ENCODE assay signal across 12 cellular contexts in genomic region chr11:34345991-34346480, GRCh38. TPM values are rescaled to one million over a fixed set of nuclear protein-coding genes. Genes with fewer than 3 reads are reported as not detected.
DNase-seq lines count a peak whose midpoint lies in the region; ATAC-seq and TF ChIP-seq lines count a peak whose summit lies in the region.
"Had no signal": no experiment of that assay in that cellular context is flagged by ENCODE, and none has a peak within 500 bp of the region (broad histone marks: within the 10 kb centered on the region; RNA-seq: fewer than 3 reads in every experiment).

No MANE protein-coding gene starts in this region.

- ATAC-seq in left lobe of liver (peak; percentile 22), GM19467 (IDR thresholded peaks at IDR 0.05; ENCODE audit: unreplicated experiment) (no peak), HG03025 (IDR thresholded peaks at IDR 0.05; ENCODE audit: low FRiP score, unreplicated experiment) (no peak)
- ATAC-seq: activated T-cell treated with anti-CD3 and anti-CD28 coated beads, Interleukin-2, amount 50 U/mL, for 72 hours had no signal

- H3K36me3 Mint-ChIP-seq in IgD-negative memory B cell: peaks cover 2% of the 10 kb centered on the region

- peaks cover 0 to 93% (median 56%) of the 10 kb centered on the region in 4 donors for H3K4me1 ChIP-seq in tibial artery

- H3K4me3 Mint-ChIP-seq in IgD-negative memory B cell: no peak overlapping the region
- H3K4me3 Mint-ChIP-seq: activated T-cell treated with anti-CD3 and anti-CD28 coated beads, Interleukin-2, amount 50 U/mL, for 72 hours had no signal

- no peaks in the 10 kb centered on the region for H3K9me3 Mint-ChIP-seq in IgD-negative memory B cell
- H3K9me3 Mint-ChIP-seq: activated T-cell treated with anti-CD3 and anti-CD28 coated beads, Interleukin-2, amount 50 U/mL, for 72 hours had no signal

- intact Hi-C loops in tibial artery (cut with DNase I; ENCODE audit: low total_unique reads): no loop called here

- H3K4me3 ChIP-seq in choroid plexus epithelial cell (ENCODE audit: low read depth, low read length) (no peak overlapping the region), tibial artery (peak overlapping the region in 1 of 2 donors; percentile 20)

- DNase-seq in choroid plexus epithelial cell (ENCODE audit: low read depth) (peak; percentile 66), left lobe of liver (ENCODE audit: low spot score) (no peak), tibial artery (peak; percentile 60 to 79), cerebellum (ENCODE audit: low spot score) (no peak)
- DNase-seq in stimulated activated CD4-positive, alpha-beta T cell treated with anti-CD3 and anti-CD28 coated beads, Interleukin-4, amount 100 ng/mL, for 4 hours: no peak
- DNase-seq: activated T-cell treated with anti-CD3 and anti-CD28 coated beads, Interleukin-2, amount 50 U/mL, for 72 hours; NCI-H1694; OCI-M1; stimulated activated naive CD4-positive, alpha-beta T cell treated with Interleukin-2 at 50 U/mL for 16 hours had no signal

- TF ChIP-seq CTCF in choroid plexus epithelial cell (conservative IDR thresholded peaks at IDR 0.05; ENCODE audit: low read depth, low read length) (no peak), tibial artery (IDR thresholded peaks at IDR 0.05) (no peak)

- H3K36me3 ChIP-seq in tibial artery: no peaks in the 10 kb centered on the region

- H3K9me3 ChIP-seq in tibial artery: no peaks in the 10 kb centered on the region

- peak overlapping the region in 2 of 3 donors; percentile 6 to 30 for H3K27ac Mint-ChIP-seq in IgD-negative memory B cell
- H3K27ac Mint-ChIP-seq: activated T-cell treated with anti-CD3 and anti-CD28 coated beads, Interleukin-2, amount 50 U/mL, for 72 hours had no signal

- H3K4me1 Mint-ChIP-seq in IgD-negative memory B cell: no peaks in the 10 kb centered on the region

- H3K27me3 ChIP-seq in tibial artery: no peaks in the 10 kb centered on the region

- no peaks in the 10 kb centered on the region for H3K27me3 Mint-ChIP-seq in IgD-negative memory B cell

- H3K27ac ChIP-seq in tibial artery: peak overlapping the region; percentile 81 to 90

RNA-seq across cellular contexts. Expression of gene ABTB2, which starts 11.8 kb away (rescaled TPM):
- polyA plus RNA-seq in IgD-negative memory B cell: 0.04 TPM
- total RNA-seq in left lobe of liver: 11.4 TPM
- 12.3 TPM for total RNA-seq in cerebellum

Comparison
In these comparisons a context has a peak if more than half of its experiments do, and no peak if none do; other contexts are left out.
1. DNase-seq: peak in choroid plexus epithelial cell (single experiment) and tibial artery (2 of 2); none in left lobe of liver (single experiment), cerebellum (single experiment) and stimulated activated CD4-positive, alpha-beta T cell treated with anti-CD3 and anti-CD28 coated beads, Interleukin-4, amount 100 ng/mL, for 4 hours (0 of 2).